ENCODE assay signal across 25 cellular contexts in the genomic region with DNA sequence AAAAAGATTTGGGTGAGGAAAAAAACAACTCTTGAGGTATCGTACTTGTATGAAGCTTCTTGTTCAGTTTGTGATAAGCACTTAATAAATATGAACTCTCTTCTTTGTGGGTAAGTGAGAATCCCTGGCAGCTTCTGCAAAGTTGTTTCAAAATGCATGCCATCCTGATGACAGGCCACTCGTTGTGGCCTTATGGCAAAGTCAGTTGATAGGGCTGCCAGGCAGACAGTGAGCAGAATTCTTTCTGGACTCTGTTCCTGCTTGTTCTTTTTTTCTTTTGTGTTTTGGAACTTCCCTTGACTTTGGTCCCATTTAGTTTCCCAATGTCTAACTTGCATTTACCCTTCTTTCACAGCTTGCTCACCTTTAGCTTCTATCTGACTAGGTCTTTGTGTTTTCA.
DNase-seq lines count a peak whose midpoint lies in the region; ATAC-seq and TF ChIP-seq lines count a peak whose summit lies in the region.
"Had no signal": no experiment of that assay in that cellular context is flagged by ENCODE, and none has a peak within 500 bp of the region (broad histone marks: within the 10 kb centered on the region; RNA-seq: fewer than 3 reads in every experiment).

No MANE protein-coding gene starts in this region.

- H3K36me3 ChIP-seq in breast epithelium, result no peaks in the 10 kb centered on the region
- H3K36me3 ChIP-seq: adrenal gland, brain microvascular endothelial cell, heart left ventricle, neutrophil, thyroid gland had no signal

- no peaks in the 10 kb centered on the region for H3K27me3 ChIP-seq in breast epithelium
- H3K27me3 ChIP-seq: adrenal gland, brain microvascular endothelial cell, heart left ventricle, neutrophil, thyroid gland had no signal

- H3K4me1 Mint-ChIP-seq in T-helper 17 cell (no peaks in the 10 kb centered on the region), WTC11 (peaks cover 7% of the 10 kb centered on the region)
- H3K4me1 Mint-ChIP-seq: activated CD8-positive, alpha-beta memory T cell treated with anti-CD3 and anti-CD28 coated beads, Interleukin-2, amount 10 ng/mL, durations not matched to agents 7 days and 5 days had no signal

- H3K36me3 Mint-ChIP-seq in T-helper 17 cell (ENCODE audit: low read depth), result no peaks in the 10 kb centered on the region
- no peaks in the 10 kb centered on the region for H3K36me3 Mint-ChIP-seq in WTC11
- H3K36me3 Mint-ChIP-seq: activated CD8-positive, alpha-beta memory T cell treated with anti-CD3 and anti-CD28 coated beads, Interleukin-2, amount 10 ng/mL, durations not matched to agents 7 days and 5 days had no signal

- POLR2A ChIA-PET in WTC11 (lab: Charles Lee), result no interaction called here

- peak overlapping the region; percentile 60 to 72 for H3K27ac ChIP-seq in breast epithelium
- H3K27ac ChIP-seq: adrenal gland, brain microvascular endothelial cell, heart left ventricle, neutrophil had no signal

- DNase-seq in AG10803 (ENCODE audit: low read depth), result peak; percentile 11
- peak; percentile 39 for DNase-seq in M059J (ENCODE audit: low read depth)
- peak in 1 of 2 donors; percentile 72 for DNase-seq in breast epithelium (ENCODE audit: low spot score in 2 of 2)
- DNase-seq in myocyte (ENCODE audit: low read depth), result peak; percentile 26
- DNase-seq in T-helper 17 cell, result no peak
- no peak for DNase-seq in WTC11 (ENCODE audit: low spot score)
- no peak for DNase-seq in G401 (ENCODE audit: low spot score)
- no peak for DNase-seq in DMS153 treated with DMSO at 0.1 percent for 48 hours (lab: John Stamatoyannopoulos, UW; ENCODE audit: unreplicated experiment)
- DNase-seq: activated CD8-positive, alpha-beta memory T cell treated with anti-CD3 and anti-CD28 coated beads, Interleukin-2, amount 10 ng/mL, durations not matched to agents 7 days and 5 days; activated naive CD4-positive, alpha-beta T cell treated with Interleukin-2 at 50 U/mL for 16 hours; activated T-cell treated with anti-CD3 and anti-CD28 coated beads, Interleukin-2, amount 50 U/mL, for 72 hours; adrenal gland; brain microvascular endothelial cell; DMS53; GDM1; mesenchymal stem cell; MM.1S; NCI-H1436 treated with DMSO at 0.1 percent for 48 hours had no signal

- in situ Hi-C loops in G401 (cut with HindIII; ENCODE audit: low sequenced_read_pairs), result no loop called here

- H3K27ac Mint-ChIP-seq in T-helper 17 cell, result no peak overlapping the region
- H3K27ac Mint-ChIP-seq in WTC11, result no peak overlapping the region
- H3K27ac Mint-ChIP-seq: activated CD8-positive, alpha-beta memory T cell treated with anti-CD3 and anti-CD28 coated beads, Interleukin-2, amount 10 ng/mL, durations not matched to agents 7 days and 5 days; activated T-cell treated with anti-CD3 and anti-CD28 coated beads, Interleukin-2, amount 50 U/mL, for 72 hours; progenitor cell of endocrine pancreas; stimulated activated naive CD8-positive, alpha-beta T cell treated with anti-CD3 and anti-CD28 coated beads, Interleukin-15, Interleukin-2, amounts not matched to agents 100 ng/mL and 50 ng/mL, for 24 hours had no signal

- H3K4me1 ChIP-seq in breast epithelium, result no peaks in the 10 kb centered on the region
- H3K4me1 ChIP-seq: adrenal gland had no signal

- H3K27me3 Mint-ChIP-seq in T-helper 17 cell (no peaks in the 10 kb centered on the region), WTC11 (ENCODE audit: low read depth) (no peaks in the 10 kb centered on the region)
- H3K27me3 Mint-ChIP-seq: activated CD8-positive, alpha-beta memory T cell treated with anti-CD3 and anti-CD28 coated beads, Interleukin-2, amount 10 ng/mL, durations not matched to agents 7 days and 5 days; progenitor cell of endocrine pancreas; stimulated activated naive CD8-positive, alpha-beta T cell treated with anti-CD3 and anti-CD28 coated beads, Interleukin-15, Interleukin-2, amounts not matched to agents 100 ng/mL and 50 ng/mL, for 24 hours had no signal

- TF ChIP-seq CTCF in AG10803 (conservative IDR thresholded peaks at IDR 0.05; ENCODE audit: low read length), result no peak
- TF ChIP-seq CTCF in breast epithelium (IDR thresholded peaks at IDR 0.05), result no peak
- no peak for TF ChIP-seq CTCF in WTC11 (IDR thresholded peaks at IDR 0.05)

- H3K4me3 Mint-ChIP-seq in T-helper 17 cell (no peak overlapping the region), WTC11 (no peak overlapping the region)
- H3K4me3 Mint-ChIP-seq: activated CD8-positive, alpha-beta memory T cell treated with anti-CD3 and anti-CD28 coated beads, Interleukin-2, amount 10 ng/mL, durations not matched to agents 7 days and 5 days; activated T-cell treated with anti-CD3 and anti-CD28 coated beads, Interleukin-2, amount 50 U/mL, for 72 hours; stimulated activated naive CD8-positive, alpha-beta T cell treated with anti-CD3 and anti-CD28 coated beads, Interleukin-15, Interleukin-2, amounts not matched to agents 100 ng/mL and 50 ng/mL, for 24 hours had no signal

- H3K9me3 Mint-ChIP-seq in WTC11, result peaks cover 9% of the 10 kb centered on the region

- H3K4me3 ChIP-seq in AG10803 (ENCODE audit: low read length) (no peak overlapping the region), breast epithelium (no peak overlapping the region)
- H3K4me3 ChIP-seq: adrenal gland, heart left ventricle, K562, thyroid gland had no signal

- intact Hi-C loops in breast epithelium (cut with DNase I; ENCODE audit: low total_unique reads), result no loop called here

- CTCF ChIA-PET in WTC11 (lab: Charles Lee), result no interaction called here

- ATAC-seq in T-helper 17 cell (no peak), WTC11 (no peak)
- ATAC-seq: activated CD8-positive, alpha-beta memory T cell treated with anti-CD3 and anti-CD28 coated beads, Interleukin-2, amount 10 ng/mL, durations not matched to agents 7 days and 5 days; activated T-cell treated with anti-CD3 and anti-CD28 coated beads, Interleukin-2, amount 50 U/mL, for 72 hours; HCT116; K562 had no signal

- H3K9me3 ChIP-seq in breast epithelium (no peaks in the 10 kb centered on the region), T-helper 17 cell (ENCODE audit: control insufficient read depth, low read length, poor library complexity, severe bottlenecking) (no peaks in the 10 kb centered on the region)
- H3K9me3 ChIP-seq: adrenal gland, neutrophil, thyroid gland had no signal

- TF ChIP-seq POLR2A in breast epithelium (IDR thresholded peaks at IDR 0.05), result no peak

TF ChIP-seq in WTC11, 78 proteins besides CTCF, POLR2A, EP300 and RAD21 (continues in another document):
- TF ChIP-seq, protein P1, sequence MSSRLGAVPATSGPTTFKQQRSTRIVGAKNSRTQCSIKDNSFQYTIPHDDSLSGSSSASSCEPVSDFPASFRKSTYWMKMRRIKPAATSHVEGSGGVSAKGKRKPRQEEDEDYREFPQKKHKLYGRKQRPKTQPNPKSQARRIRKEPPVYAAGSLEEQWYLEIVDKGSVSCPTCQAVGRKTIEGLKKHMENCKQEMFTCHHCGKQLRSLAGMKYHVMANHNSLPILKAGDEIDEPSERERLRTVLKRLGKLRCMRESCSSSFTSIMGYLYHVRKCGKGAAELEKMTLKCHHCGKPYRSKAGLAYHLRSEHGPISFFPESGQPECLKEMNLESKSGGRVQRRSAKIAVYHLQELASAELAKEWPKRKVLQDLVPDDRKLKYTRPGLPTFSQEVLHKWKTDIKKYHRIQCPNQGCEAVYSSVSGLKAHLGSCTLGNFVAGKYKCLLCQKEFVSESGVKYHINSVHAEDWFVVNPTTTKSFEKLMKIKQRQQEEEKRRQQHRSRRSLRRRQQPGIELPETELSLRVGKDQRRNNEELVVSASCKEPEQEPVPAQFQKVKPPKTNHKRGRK (CRISPR knock-in tag; IDR thresholded peaks at IDR 0.05; ENCODE audit: borderline replicate concordance), result no peak
- TF ChIP-seq, protein P2, sequence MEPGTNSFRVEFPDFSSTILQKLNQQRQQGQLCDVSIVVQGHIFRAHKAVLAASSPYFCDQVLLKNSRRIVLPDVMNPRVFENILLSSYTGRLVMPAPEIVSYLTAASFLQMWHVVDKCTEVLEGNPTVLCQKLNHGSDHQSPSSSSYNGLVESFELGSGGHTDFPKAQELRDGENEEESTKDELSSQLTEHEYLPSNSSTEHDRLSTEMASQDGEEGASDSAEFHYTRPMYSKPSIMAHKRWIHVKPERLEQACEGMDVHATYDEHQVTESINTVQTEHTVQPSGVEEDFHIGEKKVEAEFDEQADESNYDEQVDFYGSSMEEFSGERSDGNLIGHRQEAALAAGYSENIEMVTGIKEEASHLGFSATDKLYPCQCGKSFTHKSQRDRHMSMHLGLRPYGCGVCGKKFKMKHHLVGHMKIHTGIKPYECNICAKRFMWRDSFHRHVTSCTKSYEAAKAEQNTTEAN (CRISPR knock-in tag; IDR thresholded peaks at IDR 0.05), result no peak
- TF ChIP-seq, protein P3, sequence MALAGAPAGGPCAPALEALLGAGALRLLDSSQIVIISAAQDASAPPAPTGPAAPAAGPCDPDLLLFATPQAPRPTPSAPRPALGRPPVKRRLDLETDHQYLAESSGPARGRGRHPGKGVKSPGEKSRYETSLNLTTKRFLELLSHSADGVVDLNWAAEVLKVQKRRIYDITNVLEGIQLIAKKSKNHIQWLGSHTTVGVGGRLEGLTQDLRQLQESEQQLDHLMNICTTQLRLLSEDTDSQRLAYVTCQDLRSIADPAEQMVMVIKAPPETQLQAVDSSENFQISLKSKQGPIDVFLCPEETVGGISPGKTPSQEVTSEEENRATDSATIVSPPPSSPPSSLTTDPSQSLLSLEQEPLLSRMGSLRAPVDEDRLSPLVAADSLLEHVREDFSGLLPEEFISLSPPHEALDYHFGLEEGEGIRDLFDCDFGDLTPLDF (CRISPR knock-in tag; IDR thresholded peaks at IDR 0.05), result no peak
- TF ChIP-seq FOXJ3 (CRISPR knock-in tag; IDR thresholded peaks at IDR 0.05; ENCODE audit: borderline replicate concordance) (no peak), FOXP1 (CRISPR knock-in tag; IDR thresholded peaks at IDR 0.05; ENCODE audit: borderline replicate concordance) (no peak)
- TF ChIP-seq, protein P4, sequence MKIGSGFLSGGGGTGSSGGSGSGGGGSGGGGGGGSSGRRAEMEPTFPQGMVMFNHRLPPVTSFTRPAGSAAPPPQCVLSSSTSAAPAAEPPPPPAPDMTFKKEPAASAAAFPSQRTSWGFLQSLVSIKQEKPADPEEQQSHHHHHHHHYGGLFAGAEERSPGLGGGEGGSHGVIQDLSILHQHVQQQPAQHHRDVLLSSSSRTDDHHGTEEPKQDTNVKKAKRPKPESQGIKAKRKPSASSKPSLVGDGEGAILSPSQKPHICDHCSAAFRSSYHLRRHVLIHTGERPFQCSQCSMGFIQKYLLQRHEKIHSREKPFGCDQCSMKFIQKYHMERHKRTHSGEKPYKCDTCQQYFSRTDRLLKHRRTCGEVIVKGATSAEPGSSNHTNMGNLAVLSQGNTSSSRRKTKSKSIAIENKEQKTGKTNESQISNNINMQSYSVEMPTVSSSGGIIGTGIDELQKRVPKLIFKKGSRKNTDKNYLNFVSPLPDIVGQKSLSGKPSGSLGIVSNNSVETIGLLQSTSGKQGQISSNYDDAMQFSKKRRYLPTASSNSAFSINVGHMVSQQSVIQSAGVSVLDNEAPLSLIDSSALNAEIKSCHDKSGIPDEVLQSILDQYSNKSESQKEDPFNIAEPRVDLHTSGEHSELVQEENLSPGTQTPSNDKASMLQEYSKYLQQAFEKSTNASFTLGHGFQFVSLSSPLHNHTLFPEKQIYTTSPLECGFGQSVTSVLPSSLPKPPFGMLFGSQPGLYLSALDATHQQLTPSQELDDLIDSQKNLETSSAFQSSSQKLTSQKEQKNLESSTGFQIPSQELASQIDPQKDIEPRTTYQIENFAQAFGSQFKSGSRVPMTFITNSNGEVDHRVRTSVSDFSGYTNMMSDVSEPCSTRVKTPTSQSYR (CRISPR knock-in tag; IDR thresholded peaks at IDR 0.05), result no peak

Comparison
In these comparisons a context has a peak if more than half of its experiments do, and no peak if none do; other contexts are left out.
1. DNase-seq: peak in AG10803 (single experiment), M059J (single experiment) and myocyte (single experiment); none in T-helper 17 cell (0 of 3), WTC11 (single experiment), G401 (single experiment) and DMS153 treated with DMSO at 0.1 percent for 48 hours (single experiment).